Comparison of ENCODE assay signal across 8 cellular contexts in the genomic region with DNA sequence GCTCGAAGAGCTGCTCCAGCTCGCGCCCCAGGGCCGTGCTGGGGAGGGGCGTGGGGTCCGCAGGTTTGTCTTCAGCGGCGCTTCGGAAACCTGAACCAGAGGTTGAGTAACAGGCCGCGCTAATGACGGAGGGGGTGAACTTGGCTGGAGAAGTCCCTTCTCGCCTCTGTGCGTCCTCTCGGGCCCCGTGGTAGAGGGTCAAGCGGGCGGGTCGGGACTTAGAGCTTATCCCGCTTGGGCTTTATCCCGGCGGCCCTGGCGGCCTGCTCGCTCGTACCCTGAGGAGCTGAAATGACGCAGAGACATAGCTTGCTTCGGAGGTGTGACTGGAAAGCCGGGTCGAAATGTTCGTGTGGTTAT. TPM values are rescaled to one million over a fixed set of nuclear protein-coding genes. Genes with fewer than 3 reads are reported as not detected.
DNase-seq lines count a peak whose midpoint lies in the region; ATAC-seq and TF ChIP-seq lines count a peak whose summit lies in the region.

No MANE protein-coding gene starts in this region.

- TF ChIP-seq CTCF in WI38 (IDR thresholded peaks at IDR 0.05; ENCODE audit: low read depth, low read length) = no peak
- no peak for TF ChIP-seq CTCF in endothelial cell (IDR thresholded peaks at IDR 0.05; ENCODE audit: unreplicated experiment)

- peak overlapping the region; percentile 97 for H3K27ac ChIP-seq in CD4-positive, CD25-positive, alpha-beta regulatory T cell (ENCODE audit: insufficient read depth, low read length, poor library complexity, severe bottlenecking)
- H3K27ac ChIP-seq in muscle layer of colon (ENCODE audit: low read depth, low read length) (peak overlapping the region; percentile 95), temporal lobe (ENCODE audit: low read depth, low read length) (peak overlapping the region; percentile 66)

- no peaks in the 10 kb centered on the region for H3K36me3 ChIP-seq in CD4-positive, CD25-positive, alpha-beta regulatory T cell (ENCODE audit: control insufficient read depth, insufficient read depth, low read length)
- H3K36me3 ChIP-seq in muscle layer of colon (ENCODE audit: insufficient read depth, low read length) = no peaks in the 10 kb centered on the region

- H3K9me3 Mint-ChIP-seq in CD4-positive, CD25-positive, alpha-beta regulatory T cell = peaks cover 0 to 1% (median 0%) of the 10 kb centered on the region in 7 donors
- no peaks in the 10 kb centered on the region for H3K9me3 Mint-ChIP-seq in endothelial cell (ENCODE audit: unreplicated experiment)

- H3K9ac ChIP-seq in muscle layer of colon (ENCODE audit: low read length) = peak overlapping the region; percentile 70

- H3K4me1 ChIP-seq in CD4-positive, CD25-positive, alpha-beta regulatory T cell (ENCODE audit: control insufficient read depth, insufficient read depth, low read length, poor library complexity, severe bottlenecking) = peaks cover 29% of the 10 kb centered on the region
- peaks cover 23% of the 10 kb centered on the region for H3K4me1 ChIP-seq in muscle layer of colon (ENCODE audit: insufficient read depth, low read length)

- H3K4me1 Mint-ChIP-seq in CD4-positive, CD25-positive, alpha-beta regulatory T cell = peaks cover 47 to 68% (median 58%) of the 10 kb centered on the region in 4 donors
- H3K4me1 Mint-ChIP-seq in endothelial cell (ENCODE audit: unreplicated experiment) = peaks cover 20% of the 10 kb centered on the region

- H3K27ac Mint-ChIP-seq in CD4-positive, CD25-positive, alpha-beta regulatory T cell = peak overlapping the region; percentile 87 to 99 (median 95)
- peak overlapping the region; percentile 99 for H3K27ac Mint-ChIP-seq in endothelial cell (ENCODE audit: unreplicated experiment)

- H3K27me3 ChIP-seq in CD4-positive, CD25-positive, alpha-beta regulatory T cell (ENCODE audit: control insufficient read depth, insufficient read depth, low read length) = no peaks in the 10 kb centered on the region
- no peaks in the 10 kb centered on the region for H3K27me3 ChIP-seq in muscle layer of colon (ENCODE audit: control insufficient read depth in 1 of 2, insufficient read depth in 2 of 2, low read length in 2 of 2)

- peaks cover 5% of the 10 kb centered on the region for H3K27me3 Mint-ChIP-seq in CD4-positive, CD25-positive, alpha-beta regulatory T cell
- H3K27me3 Mint-ChIP-seq in endothelial cell (ENCODE audit: unreplicated experiment) = peaks cover 12% of the 10 kb centered on the region

- peak overlapping the region; percentile 86 to 98 (median 92) for H3K4me3 Mint-ChIP-seq in CD4-positive, CD25-positive, alpha-beta regulatory T cell
- peak overlapping the region; percentile 87 for H3K4me3 Mint-ChIP-seq in endothelial cell (ENCODE audit: unreplicated experiment)

- ATAC-seq in CD4-positive, CD25-positive, alpha-beta regulatory T cell (ENCODE audit: low read depth in 2 of 2) = peak in 1 of 2 donors; percentile 4
- ATAC-seq in GM19438 (IDR thresholded peaks at IDR 0.05; ENCODE audit: low read depth, unreplicated experiment) = peak; percentile 24

- DNase-seq in CD4-positive, CD25-positive, alpha-beta regulatory T cell = peak in 1 of 3 donors; percentile 55
- DNase-seq in HPDE6-E6E7 (ENCODE audit: extremely low spot score) (peak; percentile 16), endothelial cell (ENCODE audit: low spot score) (peak; percentile 56), GM19238 (ENCODE audit: insufficient read length, low spot score) (no peak)

- peak overlapping the region; percentile 97 for H3K4me3 ChIP-seq in CD4-positive, CD25-positive, alpha-beta regulatory T cell (ENCODE audit: low read depth, low read length)
- H3K4me3 ChIP-seq in WI38 (ENCODE audit: low read depth, low read length) = peak overlapping the region; percentile 86
- peak overlapping the region; percentile 84 to 99 for H3K4me3 ChIP-seq in muscle layer of colon (ENCODE audit: low read depth in 1 of 2, low read length in 2 of 2)

- peaks cover 16% of the 10 kb centered on the region for H3K36me3 Mint-ChIP-seq in CD4-positive, CD25-positive, alpha-beta regulatory T cell
- H3K36me3 Mint-ChIP-seq in endothelial cell (ENCODE audit: low read depth, unreplicated experiment) = peaks cover 6% of the 10 kb centered on the region

- H3K9me3 ChIP-seq in CD4-positive, CD25-positive, alpha-beta regulatory T cell (ENCODE audit: control insufficient read depth in 2 of 2, low read length in 2 of 2) = no peaks in the 10 kb centered on the region
- H3K9me3 ChIP-seq in muscle layer of colon (ENCODE audit: low read length) = no peaks in the 10 kb centered on the region

RNA-seq across cellular contexts. Expression of gene RNMT, which starts 0.5 kb away (rescaled TPM):
- 122 TPM for total RNA-seq in CD4-positive, CD25-positive, alpha-beta regulatory T cell
- 10 to 100 TPM; 52.8 to 88.3 (median 70.0) TPM for polyA plus RNA-seq in CD4-positive, CD25-positive, alpha-beta regulatory T cell
- total RNA-seq in endothelial cell (ENCODE audit: unreplicated experiment) = 30.7 TPM
- total RNA-seq in temporal lobe = 42.0 TPM

RNA-seq across cellular contexts. Expression of gene FAM210A, which starts 0.6 kb away (rescaled TPM):
- 7.4 TPM for total RNA-seq in CD4-positive, CD25-positive, alpha-beta regulatory T cell
- polyA plus RNA-seq in CD4-positive, CD25-positive, alpha-beta regulatory T cell = 10 to 100 TPM in 2 of 4 donors, 1 to 10 TPM in 2; 6.5 to 19.5 (median 11.0) TPM
- 15.4 TPM for total RNA-seq in endothelial cell (ENCODE audit: unreplicated experiment)
- total RNA-seq in temporal lobe = 19.7 TPM
